13 cellular contexts compared by ENCODE assay signal in the genomic region with DNA sequence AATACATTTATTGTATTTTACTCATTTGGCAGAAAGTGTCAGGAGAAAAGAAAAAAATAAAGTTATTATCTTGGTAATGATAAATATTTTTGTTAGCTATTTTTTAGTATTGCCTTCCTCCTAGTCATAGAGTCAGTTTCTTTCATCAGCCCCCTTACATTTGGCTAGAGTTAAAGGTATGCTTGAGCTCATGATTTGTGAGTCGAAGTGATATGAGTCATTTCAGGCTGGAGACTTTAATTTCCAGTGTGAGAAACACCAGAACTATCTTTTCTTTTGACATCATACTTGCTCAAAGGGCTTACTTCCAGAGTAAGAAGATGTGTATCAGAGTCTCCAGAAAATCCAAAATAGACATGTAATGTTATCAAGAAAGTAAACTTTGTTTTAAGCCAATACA.
"Had no signal": no experiment of that assay in that cellular context is flagged by ENCODE, and none has a peak within 500 bp of the region (broad histone marks: within the 10 kb centered on the region; RNA-seq: fewer than 3 reads in every experiment).

No MANE protein-coding gene starts in this region.

- H3K27ac ChIP-seq: coronary artery, heart right ventricle, sigmoid colon had no signal

- H3K4me3 ChIP-seq: coronary artery, heart right ventricle, sigmoid colon had no signal

- ATAC-seq: activated CD4-positive, CD25-positive, alpha-beta regulatory T cell treated with anti-CD3 and anti-CD28 coated beads, Interleukin-2, amount 50 U/mL, for 24 hours; activated naive CD4-positive, alpha-beta T cell treated with anti-CD3 and anti-CD28 coated beads, Interleukin-2, amount 50 U/mL, for 72 hours; heart right ventricle; stimulated activated naive CD8-positive, alpha-beta T cell treated with anti-CD3 and anti-CD28 coated beads, Interleukin-15, amount 100 ng/mL, for 72 hours had no signal

- H3K4me1 ChIP-seq: heart right ventricle, sigmoid colon had no signal

- H3K9me3 ChIP-seq: sigmoid colon had no signal

- DNase-seq: activated CD4-positive, alpha-beta T cell treated with anti-CD3 and anti-CD28 coated beads, Interleukin-2, amount 50 U/mL, for 4 hours; activated T-cell treated with anti-CD3 and anti-CD28 coated beads, Interleukin-2, amount 50 U/mL, for 1 hour; anterior cingulate cortex; effector CD8-positive, alpha-beta T cell; heart right ventricle; sigmoid colon; stimulated activated CD4-positive, alpha-beta T cell treated with anti-CD3 and anti-CD28 coated beads, Interleukin-4, amount 100 ng/mL, for 24 hours; stimulated activated naive CD8-positive, alpha-beta T cell treated with anti-CD3 and anti-CD28 coated beads, Interleukin-15, amount 100 ng/mL, for 72 hours; T-helper 2 cell had no signal

- H3K4me1 Mint-ChIP-seq: neural crest cell; stimulated activated naive CD8-positive, alpha-beta T cell treated with anti-CD3 and anti-CD28 coated beads, Interleukin-15, amount 100 ng/mL, for 72 hours had no signal

- H3K4me3 Mint-ChIP-seq: neural crest cell; stimulated activated naive CD8-positive, alpha-beta T cell treated with anti-CD3 and anti-CD28 coated beads, Interleukin-15, amount 100 ng/mL, for 72 hours had no signal

- H3K27me3 ChIP-seq: heart right ventricle, sigmoid colon had no signal

- H3K27ac Mint-ChIP-seq: activated naive CD4-positive, alpha-beta T cell treated with anti-CD3 and anti-CD28 coated beads, Interleukin-2, amount 50 U/mL, for 72 hours; stimulated activated naive CD8-positive, alpha-beta T cell treated with anti-CD3 and anti-CD28 coated beads, Interleukin-15, amount 100 ng/mL, for 72 hours had no signal

- H3K36me3 ChIP-seq: heart right ventricle, sigmoid colon had no signal

- H3K27me3 Mint-ChIP-seq: stimulated activated naive CD8-positive, alpha-beta T cell treated with anti-CD3 and anti-CD28 coated beads, Interleukin-15, amount 100 ng/mL, for 72 hours had no signal
